In genomic region chr3:154781595-154781994, GRCh38 we compare ENCODE assay signal across 25 cellular contexts.
"Had no signal": no experiment of that assay in that cellular context is flagged by ENCODE, and none has a peak within 500 bp of the region (broad histone marks: within the 10 kb centered on the region; RNA-seq: fewer than 3 reads in every experiment).

No MANE protein-coding gene starts in this region.

- H3K9me3 ChIP-seq: body of pancreas, left lung, tibial nerve, vagina had no signal

- H3K36me3 ChIP-seq: left lung, tibial nerve, vagina had no signal

- H3K27ac ChIP-seq: body of pancreas, left lung, vagina had no signal

- H3K4me3 Mint-ChIP-seq: activated B cell treated with CpG ODN at 0.5 μM for 24 hours; activated naive CD8-positive, alpha-beta T cell; effector memory CD8-positive, alpha-beta T cell; naive thymus-derived CD8-positive, alpha-beta T cell; stimulated activated naive B cell treated with anti-CD40 and anti-IgM and Interleukin-4, amounts not matched to agents 10 μg/mL and 1 μg/mL and 100 μg/mL, for 72 hours had no signal

- H3K27me3 Mint-ChIP-seq: activated B cell treated with CpG ODN at 0.5 μM for 24 hours; activated naive CD8-positive, alpha-beta T cell; effector memory CD8-positive, alpha-beta T cell; naive thymus-derived CD8-positive, alpha-beta T cell; stimulated activated naive B cell treated with anti-CD40 and anti-IgM and Interleukin-4, amounts not matched to agents 10 μg/mL and 1 μg/mL and 100 μg/mL, for 72 hours had no signal

- H3K27me3 ChIP-seq: body of pancreas, left lung, tibial nerve, vagina had no signal

- ATAC-seq: body of pancreas; effector memory CD8-positive, alpha-beta T cell; left lung; naive thymus-derived CD8-positive, alpha-beta T cell; stimulated activated naive B cell treated with anti-CD40 and anti-IgM and Interleukin-4, amounts not matched to agents 10 μg/mL and 1 μg/mL and 100 μg/mL, for 72 hours had no signal

- FAIRE-seq: kidney, TTC549 had no signal

- H3K9me3 Mint-ChIP-seq: activated B cell treated with CpG ODN at 0.5 μM for 24 hours; stimulated activated naive B cell treated with anti-CD40 and anti-IgM and Interleukin-4, amounts not matched to agents 10 μg/mL and 1 μg/mL and 100 μg/mL, for 72 hours had no signal

- H3K4me1 ChIP-seq: body of pancreas had no signal

- DNase-seq: activated B cell treated with CpG ODN at 0.5 μM for 24 hours; activated CD4-positive, alpha-beta T cell treated with anti-CD3 and anti-CD28 coated beads, Interleukin-2, amount 50 U/mL, for 1 hour; activated CD8-positive, alpha-beta memory T cell treated with anti-CD3 and anti-CD28 coated beads for 24 hours; activated gamma-delta T cell treated with Interleukin-2 at 50 U/mL for 16 hours; amygdala; body of pancreas; central memory CD4-positive, alpha-beta T cell; dermis blood vessel endothelial cell; effector memory CD8-positive, alpha-beta T cell; erythroblast; glutamatergic neuron; hypothalamus; kidney; left lung; naive thymus-derived CD8-positive, alpha-beta T cell; stimulated activated CD4-positive, alpha-beta T cell treated with anti-CD3 and anti-CD28 coated beads, Interleukin-15, amount 100 ng/mL, for 24 hours; stimulated activated CD4-positive, alpha-beta T cell treated with anti-CD3 and anti-CD28 coated beads, Interleukin-4, amount 100 ng/mL, for 1 hour; stimulated activated naive B cell treated with anti-CD40 and anti-IgM and Interleukin-4, amounts not matched to agents 10 μg/mL and 1 μg/mL and 100 μg/mL, for 72 hours; substantia nigra; T-helper 2 cell had no signal

- H3K36me3 Mint-ChIP-seq: activated naive CD8-positive, alpha-beta T cell; naive thymus-derived CD8-positive, alpha-beta T cell; stimulated activated naive B cell treated with anti-CD40 and anti-IgM and Interleukin-4, amounts not matched to agents 10 μg/mL and 1 μg/mL and 100 μg/mL, for 72 hours had no signal

- H3K4me1 Mint-ChIP-seq: activated B cell treated with CpG ODN at 0.5 μM for 24 hours; naive thymus-derived CD8-positive, alpha-beta T cell; stimulated activated naive B cell treated with anti-CD40 and anti-IgM and Interleukin-4, amounts not matched to agents 10 μg/mL and 1 μg/mL and 100 μg/mL, for 72 hours had no signal

- H3K27ac Mint-ChIP-seq: activated B cell treated with CpG ODN at 0.5 μM for 24 hours; activated naive CD8-positive, alpha-beta T cell; effector memory CD8-positive, alpha-beta T cell; naive thymus-derived CD8-positive, alpha-beta T cell; stimulated activated naive B cell treated with anti-CD40 and anti-IgM and Interleukin-4, amounts not matched to agents 10 μg/mL and 1 μg/mL and 100 μg/mL, for 72 hours had no signal

- H3K4me3 ChIP-seq: body of pancreas, left lung, skin epidermis, tibial nerve, vagina had no signal
